In the genomic region with DNA sequence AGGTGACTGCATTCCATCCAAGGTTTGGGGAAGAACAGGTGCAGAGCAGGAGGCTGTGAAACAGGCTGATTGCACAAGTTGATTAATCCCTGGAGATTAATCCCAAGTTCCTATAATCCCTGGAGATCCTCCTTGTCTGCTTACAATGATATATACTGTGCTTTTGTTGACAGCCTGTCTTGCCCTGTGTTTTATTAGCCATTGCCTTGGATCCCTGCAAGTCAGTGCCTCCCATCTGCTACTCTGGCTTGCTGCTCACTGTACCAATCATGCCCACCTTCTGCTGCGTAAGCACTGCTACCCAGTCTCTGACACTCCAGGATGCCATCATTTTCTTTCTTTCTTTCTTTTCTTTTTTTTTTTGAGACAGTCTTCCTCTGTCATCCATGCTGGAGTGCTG, we compare ENCODE assay signal across 22 cellular contexts.
"Had no signal": no experiment of that assay in that cellular context is flagged by ENCODE, and none has a peak within 500 bp of the region (broad histone marks: within the 10 kb centered on the region; RNA-seq: fewer than 3 reads in every experiment).

No MANE protein-coding gene starts in this region.

- H3K27ac ChIP-seq: adrenal gland, RWPE1 had no signal

- H3K36me3 ChIP-seq: adrenal gland had no signal

- H3K4me3 ChIP-seq: adrenal gland had no signal

- H3K9me3 ChIP-seq: adrenal gland had no signal

- H3K27me3 ChIP-seq: adrenal gland had no signal

- H3K4me1 ChIP-seq: adrenal gland had no signal

- DNase-seq: activated CD4-positive, alpha-beta T cell treated with anti-CD3 and anti-CD28 coated beads for 48 hours; activated CD4-positive, alpha-beta T cell treated with anti-CD3 and anti-CD28 coated beads, Interleukin-2, amount 50 U/mL, for 4 hours; activated CD4-positive, CD25-positive, alpha-beta regulatory T cell treated with anti-CD3 and anti-CD28 coated beads, Interleukin-2, amount 50 U/mL, for 72 hours; activated CD8-positive, alpha-beta memory T cell treated with anti-CD3 and anti-CD28 coated beads, Interleukin-2, amount 50 U/mL, for 48 hours; activated CD8-positive, alpha-beta T cell treated with anti-CD3 and anti-CD28 coated beads, Interleukin-2, amount 10 ng/mL, durations not matched to agents 7 days and 5 days; activated naive CD4-positive, alpha-beta T cell treated with anti-CD3 and anti-CD28 coated beads, Interleukin-2, amount 50 U/mL, for 16 hours; activated naive CD8-positive, alpha-beta T cell treated with anti-CD3 and anti-CD28 coated beads, Interleukin-2, amount 10 ng/mL, durations not matched to agents 7 days and 5 days; activated T-cell treated with anti-CD3 and anti-CD28 coated beads, Interleukin-2, amount 50 U/mL, for 1 hour; adrenal gland; anterior cingulate cortex; cerebellar nuclear complex; MM.1S; NCI-H1105; NCI-H1436; NCI-H1930; NCI-H446; NCI-H526; NCI-H774; NK-92 treated with Interleukin-12 subunit alpha and Interleukin-12 subunit beta, amount 100 ng/mL, for 24 hours; OCI-M1; SHP77 had no signal
